10 cellular contexts compared by ENCODE assay signal in genomic region chr12:108798551-108799221, GRCh38. TPM values are rescaled to one million over a fixed set of nuclear protein-coding genes. Genes with fewer than 3 reads are reported as not detected.
DNase-seq lines count a peak whose midpoint lies in the region; ATAC-seq and FAIRE-seq lines count a peak whose summit lies in the region.
"Had no signal": no experiment of that assay in that cellular context is flagged by ENCODE, and none has a peak within 500 bp of the region (broad histone marks: within the 10 kb centered on the region; RNA-seq: fewer than 3 reads in every experiment).

No MANE protein-coding gene starts in this region.

- H3K36me3 Mint-ChIP-seq in stimulated activated effector memory CD8-positive, alpha-beta T cell treated with anti-CD3 and anti-CD28 coated beads, Interleukin-12 subunit alpha, Interleukin-12 subunit beta, amount 100 ng/mL, for 72 hours = peaks cover 97% of the 10 kb centered on the region

- H3K9me3 ChIP-seq in BLaER1 treated with 17β-estradiol and CSF1 and Interleukin-3, amounts not matched to agents 10 nM and 100 nM (replicated peaks in 1 of 11) = peaks cover 9 to 20% (median 18%) of the 10 kb centered on the region in 11 experiments; a peak in 21 of 22 replicates

- H4K20me1 ChIP-seq in BLaER1 treated with 17β-estradiol and CSF1 and Interleukin-3, amounts not matched to agents 10 nM and 100 nM = peaks cover 0 to 35% (median 19%) of the 10 kb centered on the region in 11 experiments; a peak in 17 of 22 replicates

- H3K27ac ChIP-seq in BLaER1 treated with 17β-estradiol and CSF1 and Interleukin-3, amounts not matched to agents 10 nM and 100 nM = no peak overlapping the region

- peaks cover 28 to 91% (median 53%) of the 10 kb centered on the region in 11 experiments for H3K36me3 ChIP-seq in BLaER1 treated with 17β-estradiol and CSF1 and Interleukin-3, amounts not matched to agents 10 nM and 100 nM

- no peak for FAIRE-seq in frontal cortex (lab: Jason Lieb, UNC)

- no peak overlapping the region for H3K4me3 Mint-ChIP-seq in stimulated activated effector memory CD8-positive, alpha-beta T cell treated with anti-CD3 and anti-CD28 coated beads, Interleukin-12 subunit alpha, Interleukin-12 subunit beta, amount 100 ng/mL, for 72 hours
- H3K4me3 Mint-ChIP-seq: activated naive CD8-positive, alpha-beta T cell treated with anti-CD3 and anti-CD28 coated beads, Interleukin-2, amount 10 ng/mL, durations not matched to agents 7 days and 5 days had no signal

- H3K9me3 Mint-ChIP-seq in stimulated activated effector memory CD8-positive, alpha-beta T cell treated with anti-CD3 and anti-CD28 coated beads, Interleukin-12 subunit alpha, Interleukin-12 subunit beta, amount 100 ng/mL, for 72 hours = no peaks in the 10 kb centered on the region
- H3K9me3 Mint-ChIP-seq: activated naive CD8-positive, alpha-beta T cell treated with anti-CD3 and anti-CD28 coated beads, Interleukin-2, amount 10 ng/mL, durations not matched to agents 7 days and 5 days had no signal

- intact Hi-C loops in posterior cingulate gyrus (cut with DNase I) = no loop called here

- H3K4me1 Mint-ChIP-seq in stimulated activated effector memory CD8-positive, alpha-beta T cell treated with anti-CD3 and anti-CD28 coated beads, Interleukin-12 subunit alpha, Interleukin-12 subunit beta, amount 100 ng/mL, for 72 hours = no peaks in the 10 kb centered on the region

- H3K4me3 ChIP-seq in BLaER1 treated with 17β-estradiol and CSF1 and Interleukin-3, amounts not matched to agents 10 nM and 100 nM = no peak overlapping the region

- peaks cover 0 to 9% (median 0%) of the 10 kb centered on the region in 11 experiments; a peak in 4 of 22 replicates for H3K27me3 ChIP-seq in BLaER1 treated with 17β-estradiol and CSF1 and Interleukin-3, amounts not matched to agents 10 nM and 100 nM

- H3K9ac ChIP-seq in BLaER1 treated with 17β-estradiol and CSF1 and Interleukin-3, amounts not matched to agents 10 nM and 100 nM = no peak overlapping the region

- DNase-seq in astrocyte of the hippocampus (ENCODE audit: low read depth, low spot score) = peak; percentile 65
- peak; percentile 43 to 53 for DNase-seq in frontal cortex (ENCODE audit: low spot score in 2 of 2)
- DNase-seq in posterior cingulate gyrus = peak in 9 of 10 donors; percentile 62 to 97 (median 76)
- DNase-seq in stimulated activated effector memory CD8-positive, alpha-beta T cell treated with anti-CD3 and anti-CD28 coated beads, Interleukin-12 subunit alpha, Interleukin-12 subunit beta, amount 100 ng/mL, for 72 hours (ENCODE audit: low spot score in 2 of 2) = no peak
- DNase-seq in activated CD8-positive, alpha-beta memory T cell treated with anti-CD3 and anti-CD28 coated beads, Interleukin-2, amount 50 U/mL, for 48 hours = no peak
- DNase-seq in T-helper 1 cell = no peak
- DNase-seq in LoVo (ENCODE audit: low spot score) = no peak
- DNase-seq: activated naive CD8-positive, alpha-beta T cell treated with anti-CD3 and anti-CD28 coated beads, Interleukin-2, amount 10 ng/mL, durations not matched to agents 7 days and 5 days had no signal

- H3K27ac Mint-ChIP-seq in stimulated activated effector memory CD8-positive, alpha-beta T cell treated with anti-CD3 and anti-CD28 coated beads, Interleukin-12 subunit alpha, Interleukin-12 subunit beta, amount 100 ng/mL, for 72 hours = no peak overlapping the region
- H3K27ac Mint-ChIP-seq: activated naive CD8-positive, alpha-beta T cell treated with anti-CD3 and anti-CD28 coated beads, Interleukin-2, amount 10 ng/mL, durations not matched to agents 7 days and 5 days had no signal

- peaks cover 18 to 58% (median 39%) of the 10 kb centered on the region in 10 experiments for H3K4me1 ChIP-seq in BLaER1 treated with 17β-estradiol and CSF1 and Interleukin-3, amounts not matched to agents 10 nM and 100 nM

- ATAC-seq in stimulated activated effector memory CD8-positive, alpha-beta T cell treated with anti-CD3 and anti-CD28 coated beads, Interleukin-12 subunit alpha, Interleukin-12 subunit beta, amount 100 ng/mL, for 72 hours = no peak
- ATAC-seq: activated CD4-positive, CD25-positive, alpha-beta regulatory T cell treated with anti-CD3 and anti-CD28 coated beads, Interleukin-2, amount 50 U/mL, for 24 hours had no signal

- H3K4me2 ChIP-seq in BLaER1 treated with 17β-estradiol and CSF1 and Interleukin-3, amounts not matched to agents 10 nM and 100 nM = peak overlapping the region in 9 of 11 experiments; percentile 61 to 95 (median 83); a peak in 18 of 22 replicates

RNA-seq across cellular contexts. Expression of gene SSH1, which starts 58.7 kb away (rescaled TPM):
- total RNA-seq in frontal cortex = 4.1 TPM

Comparison
In these comparisons a context has a peak if more than half of its experiments do, and no peak if none do; other contexts are left out.
1. DNase-seq: peak in astrocyte of the hippocampus (single experiment), frontal cortex (2 of 2) and posterior cingulate gyrus (9 of 10); none in stimulated activated effector memory CD8-positive, alpha-beta T cell treated with anti-CD3 and anti-CD28 coated beads, Interleukin-12 subunit alpha, Interleukin-12 subunit beta, amount 100 ng/mL, for 72 hours (0 of 2), activated CD8-positive, alpha-beta memory T cell treated with anti-CD3 and anti-CD28 coated beads, Interleukin-2, amount 50 U/mL, for 48 hours (single experiment), T-helper 1 cell (0 of 5) and LoVo (single experiment).